ENCODE assay signal across 14 cellular contexts in the genomic region with DNA sequence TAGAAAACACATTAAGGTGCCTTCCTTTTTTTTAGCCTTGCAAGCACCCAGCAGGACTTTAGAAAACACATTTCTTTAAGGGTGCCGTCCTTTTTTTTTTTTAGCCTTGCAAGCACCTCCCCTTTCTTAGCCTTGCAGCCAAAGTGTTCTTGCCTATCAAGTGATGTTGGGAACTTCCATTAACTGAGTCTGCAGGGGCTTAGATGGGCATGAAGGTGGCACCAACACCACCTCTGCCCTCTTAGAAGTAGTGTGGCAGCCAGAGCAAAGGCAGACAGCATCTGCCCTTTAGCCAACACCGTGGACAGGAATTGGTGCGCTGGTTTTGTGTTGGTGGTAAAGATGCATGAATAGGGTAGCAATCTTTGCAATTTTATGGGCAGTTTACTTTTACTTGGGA.
DNase-seq lines count a peak whose midpoint lies in the region; FAIRE-seq and TF ChIP-seq lines count a peak whose summit lies in the region.
"Had no signal": no experiment of that assay in that cellular context is flagged by ENCODE, and none has a peak within 500 bp of the region (broad histone marks: within the 10 kb centered on the region; RNA-seq: fewer than 3 reads in every experiment).

No MANE protein-coding gene starts in this region.

- no peaks in the 10 kb centered on the region for H4K20me1 ChIP-seq in astrocyte (ENCODE audit: insufficient read depth, low read length)
- H4K20me1 ChIP-seq in smooth muscle cell (ENCODE audit: low read depth), result no peaks in the 10 kb centered on the region
- H4K20me1 ChIP-seq: BLaER1 treated with 17β-estradiol and CSF1 and Interleukin-3, amounts not matched to agents 10 nM and 100 nM had no signal

- H3K79me2 ChIP-seq in astrocyte (ENCODE audit: insufficient read depth, low read length), result no peaks in the 10 kb centered on the region
- H3K79me2 ChIP-seq in smooth muscle cell (ENCODE audit: low read depth), result no peaks in the 10 kb centered on the region

- H3F3A ChIP-seq in smooth muscle cell (ENCODE audit: low read depth), result peaks cover 16% of the 10 kb centered on the region

- H3K4me1 Mint-ChIP-seq in astrocyte (ENCODE audit: low read depth, unreplicated experiment), result peaks cover 11% of the 10 kb centered on the region

- no peak overlapping the region for H3K27ac Mint-ChIP-seq in astrocyte (ENCODE audit: unreplicated experiment)

- H3K4me3 ChIP-seq in HUES6 (ENCODE audit: low read depth, low read length) (peak overlapping the region; percentile 21; the same call in 1 of the 2 replicates), astrocyte (ENCODE audit: insufficient read depth, low read depth, low read length) (no peak overlapping the region), iPS-15b (ENCODE audit: low read depth, low read length) (peak overlapping the region; percentile 18), smooth muscle cell (peak overlapping the region; percentile 7), BE2C (ENCODE audit: low read depth, low read length) (no peak overlapping the region)
- H3K4me3 ChIP-seq: BLaER1 treated with 17β-estradiol and CSF1 and Interleukin-3, amounts not matched to agents 10 nM and 100 nM; K562; Peyer's patch had no signal

- peaks cover 76% of the 10 kb centered on the region for H3K4me1 ChIP-seq in HUES6 (ENCODE audit: control insufficient read depth, insufficient read depth, low read length)
- H3K4me1 ChIP-seq in astrocyte (ENCODE audit: insufficient read depth, low read length), result peaks cover 12% of the 10 kb centered on the region
- peaks cover 46% of the 10 kb centered on the region for H3K4me1 ChIP-seq in iPS-15b (ENCODE audit: control insufficient read depth, insufficient read depth, low read length)
- H3K4me1 ChIP-seq in smooth muscle cell (ENCODE audit: low read depth), result peaks cover 55% of the 10 kb centered on the region
- H3K4me1 ChIP-seq in BE2C, result no peaks in the 10 kb centered on the region

- H3K9me3 ChIP-seq in HUES6 (ENCODE audit: control insufficient read depth, insufficient read depth, low read depth, low read length), result no peaks in the 10 kb centered on the region
- H3K9me3 ChIP-seq in astrocyte (ENCODE audit: insufficient read depth, low read depth, low read length), result no peaks in the 10 kb centered on the region
- no peaks in the 10 kb centered on the region for H3K9me3 ChIP-seq in iPS-15b (ENCODE audit: control insufficient read depth, insufficient read depth, low read length)
- no peaks in the 10 kb centered on the region for H3K9me3 ChIP-seq in smooth muscle cell (replicated peaks; ENCODE audit: low read depth)
- no peaks in the 10 kb centered on the region for H3K9me3 ChIP-seq in BE2C
- H3K9me3 ChIP-seq: BLaER1 treated with 17β-estradiol and CSF1 and Interleukin-3, amounts not matched to agents 10 nM and 100 nM; Peyer's patch had no signal

- H3K4me2 ChIP-seq in astrocyte (ENCODE audit: low read length) (peak overlapping the region; percentile 28), smooth muscle cell (peak overlapping the region; percentile 80)
- H3K4me2 ChIP-seq: BLaER1 treated with 17β-estradiol and CSF1 and Interleukin-3, amounts not matched to agents 10 nM and 100 nM had no signal

- H2AFZ ChIP-seq in astrocyte (ENCODE audit: low read depth, low read length), result no peak overlapping the region
- H2AFZ ChIP-seq in smooth muscle cell (ENCODE audit: low read depth), result peak overlapping the region; percentile 84

- no peaks in the 10 kb centered on the region for H3K27me3 ChIP-seq in HUES6 (ENCODE audit: control insufficient read depth, insufficient read depth, low read length)
- peaks cover 9% of the 10 kb centered on the region for H3K27me3 ChIP-seq in astrocyte (ENCODE audit: insufficient read depth, low read length)
- H3K27me3 ChIP-seq in iPS-15b (ENCODE audit: control insufficient read depth, insufficient read depth, low read length), result peaks cover 14% of the 10 kb centered on the region
- H3K27me3 ChIP-seq in smooth muscle cell (ENCODE audit: low read depth), result no peaks in the 10 kb centered on the region
- no peaks in the 10 kb centered on the region for H3K27me3 ChIP-seq in BE2C
- H3K27me3 ChIP-seq: Peyer's patch had no signal

- H3K27me3 Mint-ChIP-seq in astrocyte (ENCODE audit: low read depth, unreplicated experiment), result peaks cover 33% of the 10 kb centered on the region

- WGBS in smooth muscle cell (ENCODE audit: low lambda C conversion rate), result 9% methylated on average over 3 of the region's 3 CpGs

- no peak overlapping the region for H3K4me3 Mint-ChIP-seq in astrocyte (ENCODE audit: unreplicated experiment)

- H3K9me3 Mint-ChIP-seq in astrocyte (ENCODE audit: unreplicated experiment), result no peaks in the 10 kb centered on the region

- H3K27ac ChIP-seq in HUES6 (ENCODE audit: low read depth, low read length) (peak overlapping the region; percentile 88; the same call in 1 of the 2 replicates), astrocyte (ENCODE audit: low read depth, low read length) (no peak overlapping the region), smooth muscle cell (ENCODE audit: low read depth) (peak overlapping the region; percentile 77)
- H3K27ac ChIP-seq: BLaER1 treated with 17β-estradiol and CSF1 and Interleukin-3, amounts not matched to agents 10 nM and 100 nM; Peyer's patch had no signal

- peak overlapping the region; percentile 80 for H3K9ac ChIP-seq in HUES6 (ENCODE audit: low read length)
- no peak overlapping the region for H3K9ac ChIP-seq in astrocyte (ENCODE audit: low read length)
- H3K9ac ChIP-seq in iPS-15b (ENCODE audit: low read depth, low read length), result no peak overlapping the region
- no peak overlapping the region for H3K9ac ChIP-seq in smooth muscle cell (ENCODE audit: low read depth)
- H3K9ac ChIP-seq: BLaER1 treated with 17β-estradiol and CSF1 and Interleukin-3, amounts not matched to agents 10 nM and 100 nM had no signal

- H3K36me3 ChIP-seq in HUES6 (ENCODE audit: control insufficient read depth, insufficient read depth, low read length) (no peaks in the 10 kb centered on the region), astrocyte (ENCODE audit: insufficient read depth, low read length) (no peaks in the 10 kb centered on the region), iPS-15b (ENCODE audit: control insufficient read depth, insufficient read depth, low read length) (no peaks in the 10 kb centered on the region), smooth muscle cell (ENCODE audit: low read depth) (no peaks in the 10 kb centered on the region), BE2C (no peaks in the 10 kb centered on the region)
- H3K36me3 ChIP-seq: BLaER1 treated with 17β-estradiol and CSF1 and Interleukin-3, amounts not matched to agents 10 nM and 100 nM; Peyer's patch had no signal

- TF ChIP-seq CTCF in astrocyte (IDR thresholded peaks at IDR 0.05; ENCODE audit: insufficient read depth, low read depth, low read length) (no peak), smooth muscle cell (IDR thresholded peaks at IDR 0.05; ENCODE audit: borderline replicate concordance, insufficient read depth, poor library complexity, severe bottlenecking) (no peak), BE2C (IDR thresholded peaks at IDR 0.05; ENCODE audit: low read depth, low read length) (no peak)

- no peak for FAIRE-seq in astrocyte (lab: Jason Lieb, UNC)
- FAIRE-seq: GM18507, K562 had no signal

- no peak for DNase-seq in astrocyte (ENCODE audit: low read depth)
- DNase-seq in smooth muscle cell (lab: John Stamatoyannopoulos, UW; ENCODE audit: unreplicated experiment), result no peak
- DNase-seq in NCI-H774 (lab: John Stamatoyannopoulos, UW), result no peak
- DNase-seq in H4 (ENCODE audit: low spot score), result no peak
- no peak for DNase-seq in BE2C
- DNase-seq: NCI-H1092, NCI-H1694 treated with DMSO at 0.1 percent for 48 hours, Peyer's patch, SHP77 had no signal

- no peaks in the 10 kb centered on the region for H3K36me3 Mint-ChIP-seq in astrocyte (ENCODE audit: low read depth, unreplicated experiment)

Comparison
In these comparisons a context has a peak if more than half of its experiments do, and no peak if none do; other contexts are left out.
1. H3K4me3 ChIP-seq: peak in HUES6 (single experiment), iPS-15b (single experiment) and smooth muscle cell (single experiment); none in astrocyte (single experiment) and BE2C (single experiment).